In the genomic region with DNA sequence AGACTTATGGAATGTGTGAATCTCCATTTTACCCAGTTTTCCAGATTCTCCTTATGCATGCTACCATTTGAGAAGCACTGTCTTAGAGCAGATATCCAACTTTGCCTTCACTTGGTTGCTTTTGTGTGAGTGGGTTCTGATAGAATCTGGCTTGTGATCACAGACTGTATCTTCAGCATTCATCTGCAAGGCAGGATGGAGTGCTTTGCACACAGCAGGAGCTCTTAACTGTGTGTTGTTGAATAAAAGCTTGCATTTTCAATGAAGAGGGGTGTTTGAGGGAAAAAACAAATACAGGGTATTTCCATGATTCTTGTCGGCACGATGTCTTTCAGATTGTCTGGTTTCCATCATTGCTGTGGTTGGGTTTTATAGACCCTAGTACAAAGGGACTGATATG, we compare ENCODE assay signal across 15 cellular contexts. TPM values are rescaled to one million over a fixed set of nuclear protein-coding genes. Genes with fewer than 3 reads are reported as not detected.
A peak's percentile ranks its signal among the peaks of the same experiment; 100 is the strongest.
DNase-seq lines count a peak whose midpoint lies in the region; ATAC-seq, FAIRE-seq and TF ChIP-seq lines count a peak whose summit lies in the region.
"Had no signal": no experiment of that assay in that cellular context is flagged by ENCODE, and none has a peak within 500 bp of the region (broad histone marks: within the 10 kb centered on the region; RNA-seq: fewer than 3 reads in every experiment).

No MANE protein-coding gene starts in this region.

- H3K9me3 ChIP-seq in SK-N-MC (ENCODE audit: low read depth, low read length) (no peaks in the 10 kb centered on the region), keratinocyte (ENCODE audit: control insufficient read depth, low read depth, low read length) (no peaks in the 10 kb centered on the region)
- H3K9me3 ChIP-seq: HAP-1 had no signal

- no peak overlapping the region for H3K27ac ChIP-seq in SK-N-MC
- H3K27ac ChIP-seq in keratinocyte (ENCODE audit: control insufficient read depth, insufficient read depth, low read length): no peak overlapping the region
- H3K27ac ChIP-seq: C4-2B had no signal

- no peaks in the 10 kb centered on the region for H3K27me3 ChIP-seq in keratinocyte (ENCODE audit: control insufficient read depth, extremely low read depth, insufficient read depth, low read length)

- no peak for TF ChIP-seq CTCF in keratinocyte (optimal IDR thresholded peaks at IDR 0.05 in 1 of 3, IDR thresholded peaks at IDR 0.05 in 1 of 3, conservative IDR thresholded peaks at IDR 0.05 in 1 of 3; ENCODE audit: extremely low read depth in 1 of 3, insufficient read depth in 2 of 3, low read length in 3 of 3)

- peaks cover 52% of the 10 kb centered on the region for H3K4me1 ChIP-seq in keratinocyte (ENCODE audit: control insufficient read depth, extremely low read depth, insufficient read depth, low read length)

- H3K9me1 ChIP-seq in keratinocyte (ENCODE audit: control insufficient read depth, extremely low read depth, insufficient read depth, low read length): no peaks in the 10 kb centered on the region

- no peak for DNase-seq in H54 (ENCODE audit: insufficient read length, low spot score)
- no peak for DNase-seq in SK-N-MC (ENCODE audit: low read depth, low spot score)
- no peak for DNase-seq in keratinocyte (ENCODE audit: low read depth, low spot score)
- no peak for DNase-seq in NCI-H2107 treated with DMSO at 0.1 percent for 48 hours (lab: John Stamatoyannopoulos, UW; ENCODE audit: unreplicated experiment)
- no peak for DNase-seq in HuH-7 (ENCODE audit: low spot score)
- no peak for DNase-seq in amygdala (lab: John Stamatoyannopoulos, UW)
- DNase-seq: AML-193; CD4-positive, alpha-beta memory T cell; DMS79 treated with DMSO at 0.1 percent for 48 hours; GF-D8; GOT3 had no signal

- no peak for TF ChIP-seq POLR2A in H54 (IDR thresholded peaks at IDR 0.05; ENCODE audit: low read depth, low read length)

- H3K36me3 ChIP-seq in SK-N-MC (ENCODE audit: insufficient read depth, low read length) (peaks cover 5% of the 10 kb centered on the region; the same call in 1 of the 2 replicates), keratinocyte (ENCODE audit: control insufficient read depth in 2 of 2, extremely low read depth in 1 of 2, insufficient read depth in 2 of 2, low read length in 2 of 2) (peaks cover 0 to 6% of the 10 kb centered on the region in 2 experiments)
- H3K36me3 ChIP-seq: HAP-1 had no signal

- peak; percentile 71 for FAIRE-seq in H54 (lab: Jason Lieb, UNC)
- peak; percentile 20 for FAIRE-seq in keratinocyte (lab: Jason Lieb, UNC)
- FAIRE-seq: A204.1 had no signal

- H2AFZ ChIP-seq in keratinocyte (ENCODE audit: control insufficient read depth, low read length): no peak overlapping the region

- no peak for ATAC-seq in HG03520 (IDR thresholded peaks at IDR 0.05; ENCODE audit: unreplicated experiment)

- H3K4me3 ChIP-seq in SK-N-MC (peak overlapping the region; percentile 8; the same call in 1 of the 2 replicates), keratinocyte (ENCODE audit: control insufficient read depth in 2 of 3, extremely low read depth in 1 of 3, insufficient read depth in 2 of 3, low read depth in 1 of 3, low read length in 3 of 3) (no peak overlapping the region)
- H3K4me3 ChIP-seq: HAP-1 had no signal

- H3K9ac ChIP-seq in SK-N-MC (ENCODE audit: insufficient read length): no peak overlapping the region
- H3K9ac ChIP-seq in keratinocyte (ENCODE audit: control insufficient read depth, extremely low read depth, insufficient read depth, low read length): no peak overlapping the region

- dilution Hi-C loops in keratinocyte (cut with MboI; ENCODE audit: extremely low pct_ligation_motif_present, low sequenced_read_pairs): no loop called here

- H4K20me1 ChIP-seq in keratinocyte (ENCODE audit: control insufficient read depth, extremely low read depth, insufficient read depth, low read length): no peaks in the 10 kb centered on the region

- no peak overlapping the region for H3K4me2 ChIP-seq in keratinocyte (ENCODE audit: control insufficient read depth, extremely low read depth, insufficient read depth, low read depth, low read length)

- H3K79me2 ChIP-seq in keratinocyte (ENCODE audit: control insufficient read depth, insufficient read depth, low read length): peaks cover 72% of the 10 kb centered on the region

RNA-seq across cellular contexts. Expression of gene IL1RAP, which starts 24.4 kb away (rescaled TPM):
- 62.8 to 93.5 TPM (median 69.7 TPM) in 3 replicates for polyA plus RNA-seq in keratinocyte
- 41.0 TPM for polyA plus RNA-seq in keratinocyte (2011; ENCODE audit: low read depth)
- 29.2 and 45.2 TPM in 2 replicates for polyA plus RNA-seq in keratinocyte (2011; cell fraction: cytosol; rRNA removed)
- 111 and 114 TPM in 2 replicates for polyA plus RNA-seq in keratinocyte (2011; cell fraction: nucleus; rRNA removed)
- polyA plus RNA-seq in keratinocyte (2012; ENCODE audit: low replicate concordance): 16.2 and 32.7 TPM in 2 replicates
- 124 to 216 TPM (median 189 TPM) in 3 replicates for polyA minus RNA-seq in keratinocyte
- polyA minus RNA-seq in keratinocyte (2011; cell fraction: cytosol; rRNA and poly(A)+ RNA removed): 29.4 TPM
- polyA minus RNA-seq in keratinocyte (2011; cell fraction: nucleus; rRNA and poly(A)+ RNA removed): 82.6 and 226 TPM in 2 replicates
